ENCODE assay signal across 14 cellular contexts in genomic region chr14:19669151-19669601, GRCh38. TPM values are rescaled to one million over a fixed set of nuclear protein-coding genes. Genes with fewer than 3 reads are reported as not detected.
DNase-seq lines count a peak whose midpoint lies in the region; ATAC-seq, FAIRE-seq and TF ChIP-seq lines count a peak whose summit lies in the region.
"Not testable (repeated sequence)": the region's sequence is repeated elsewhere in the genome, so short reads cannot be mapped to it uniquely, and the experiment has no call there.
"Had no signal": no experiment of that assay in that cellular context is flagged by ENCODE, and none has a peak within 500 bp of the region (broad histone marks: within the 10 kb centered on the region; RNA-seq: fewer than 3 reads in every experiment).

No MANE protein-coding gene starts in this region.

- H2AFZ ChIP-seq in endothelial cell of umbilical vein (ENCODE audit: low read depth, low read length); osteoblast (ENCODE audit: low read length): not testable (repeated sequence)

- ATAC-seq in right lobe of liver = not testable (repeated sequence)

- H3K79me2 ChIP-seq in endothelial cell of umbilical vein (ENCODE audit: control insufficient read depth, insufficient read depth, low read length); osteoblast (ENCODE audit: insufficient read depth, low read length): not testable (repeated sequence)

- not testable (repeated sequence) for H3K27me3 Mint-ChIP-seq in type B pancreatic cell

- in situ Hi-C loops in GM13976 (cut with MboI; ENCODE audit: low sequenced_read_pairs, unreplicated experiment) = not testable (repeated sequence)

- not testable (repeated sequence) for BruUV-seq in endothelial cell of umbilical vein (replicated peaks; lab: Mats Ljungman, UMichigan)

- H3K4me2 ChIP-seq in endothelial cell of umbilical vein (ENCODE audit: insufficient read depth, low read length); osteoblast (ENCODE audit: insufficient read depth, low read length): not testable (repeated sequence)

- not testable (repeated sequence) for H3K4me3 ChIP-seq in endothelial cell of umbilical vein (replicated peaks in 1 of 3; ENCODE audit: insufficient read depth in 1 of 3, low read depth in 1 of 3, low read length in 3 of 3); left ventricle myocardium inferior; right lobe of liver; osteoblast (ENCODE audit: insufficient read depth, low read length)

- not testable (repeated sequence) for TF ChIP-seq CTCF in GM13976 (IDR thresholded peaks at IDR 0.05; ENCODE audit: borderline replicate concordance, control extremely low read depth, extremely low read depth, insufficient read depth, missing control alignments); endothelial cell of umbilical vein (IDR thresholded peaks at IDR 0.05; ENCODE audit: extremely low read depth in 1 of 2, insufficient read depth in 1 of 2, low read depth in 1 of 2, low read length in 2 of 2); left ventricle myocardium inferior (IDR thresholded peaks at IDR 0.05; ENCODE audit: borderline replicate concordance); right lobe of liver (IDR thresholded peaks at IDR 0.05); osteoblast (IDR thresholded peaks at IDR 0.05; ENCODE audit: extremely low read depth, low read depth, low read length); type B pancreatic cell (conservative IDR thresholded peaks at IDR 0.05)

- H3K9me3 Mint-ChIP-seq in type B pancreatic cell = peaks cover 12% of the 10 kb centered on the region

- not testable (repeated sequence) for H3K9ac ChIP-seq in endothelial cell of umbilical vein (replicated peaks; ENCODE audit: extremely low read depth, insufficient read depth, low read length)

- not testable (repeated sequence) for H3K27me3 ChIP-seq in endothelial cell of umbilical vein (ENCODE audit: control insufficient read depth in 2 of 2, insufficient read depth in 2 of 2, low read length in 2 of 2); left ventricle myocardium inferior (ENCODE audit: low read depth); right lobe of liver; osteoblast (ENCODE audit: insufficient read depth, low read length)

- WGBS in right lobe of liver (ENCODE audit: insufficient coverage, low coverage, low lambda C conversion rate, missing lambda C conversion rate) = 87% methylated on average over 18 of the region's 19 CpGs

- DNase-seq in AG20443 (ENCODE audit: low spot score) (peak; percentile 7), GM13976 (ENCODE audit: low spot score) (peak; percentile 9), endothelial cell of umbilical vein (ENCODE audit: low read depth, low spot score) (peak; percentile 0), left ventricle myocardium inferior (peak; percentile 15), right lobe of liver (peak in 2 of 3 donors; percentile 19 to 49), osteoblast (ENCODE audit: insufficient read length, low spot score, missing footprints) (peak; percentile 0), type B pancreatic cell (ENCODE audit: extremely low spot score, unreplicated experiment) (peak; percentile 76)
- DNase-seq in activated CD8-positive, alpha-beta memory T cell treated with anti-CD3 and anti-CD28 coated beads, Interleukin-2, amount 50 U/mL, for 4 hours = peak; percentile 16

- H3K36me3 Mint-ChIP-seq in type B pancreatic cell = not testable (repeated sequence)

- H3K9me3 ChIP-seq in endothelial cell of umbilical vein (replicated peaks; ENCODE audit: control insufficient read depth, insufficient read depth, low read length); right lobe of liver; osteoblast (ENCODE audit: low read depth, low read length): not testable (repeated sequence)
- H3K9me3 ChIP-seq in left ventricle myocardium inferior (replicated peaks) = peaks cover 38% of the 10 kb centered on the region

- not testable (repeated sequence) for TF ChIP-seq POLR2A in endothelial cell of umbilical vein (IDR thresholded peaks at IDR 0.05; ENCODE audit: low read depth, low read length); right lobe of liver (IDR thresholded peaks at IDR 0.05)

- not testable (repeated sequence) for H4K20me1 ChIP-seq in endothelial cell of umbilical vein (replicated peaks; ENCODE audit: control insufficient read depth, extremely low read depth, insufficient read depth, low read length); osteoblast (ENCODE audit: insufficient read depth, low read length)

- H3K4me1 Mint-ChIP-seq in type B pancreatic cell (ENCODE audit: unreplicated experiment) = not testable (repeated sequence)

- not testable (repeated sequence) for H3K4me3 Mint-ChIP-seq in type B pancreatic cell

- H3K36me3 ChIP-seq in endothelial cell of umbilical vein (ENCODE audit: control insufficient read depth in 2 of 2, extremely low read depth in 1 of 2, insufficient read depth in 2 of 2, low read length in 2 of 2); left ventricle myocardium inferior; right lobe of liver; osteoblast (ENCODE audit: insufficient read depth, low read length): not testable (repeated sequence)

- not testable (repeated sequence) for H3K9me1 ChIP-seq in endothelial cell of umbilical vein (replicated peaks; ENCODE audit: control insufficient read depth, extremely low read depth, insufficient read depth, low read length)

- POLR2A ChIA-PET in endothelial cell of umbilical vein (lab: Charles Lee) = not testable (repeated sequence)

- H3K27ac ChIP-seq in endothelial cell of umbilical vein (ENCODE audit: insufficient read depth, low read depth, low read length); left ventricle myocardium inferior (replicated peaks); right lobe of liver; osteoblast (ENCODE audit: low read depth, low read length): not testable (repeated sequence)

- H3K27ac Mint-ChIP-seq in type B pancreatic cell = not testable (repeated sequence)

- dilution Hi-C loops in endothelial cell of umbilical vein (cut with MboI; ENCODE audit: extremely low pct_ligation_motif_present, low sequenced_read_pairs) = not testable (repeated sequence)

- intact Hi-C loops in endothelial cell of umbilical vein (cut with micrococcal nuclease); left ventricle myocardium inferior (cut with micrococcal nuclease); right lobe of liver (cut with DNase I): not testable (repeated sequence)

- CTCF ChIA-PET in endothelial cell of umbilical vein (lab: Charles Lee) = not testable (repeated sequence)

- FAIRE-seq in endothelial cell of umbilical vein (lab: Jason Lieb, UNC) = not testable (repeated sequence)

- H3K4me1 ChIP-seq in endothelial cell of umbilical vein (ENCODE audit: control insufficient read depth, extremely low read depth, insufficient read depth, low read length); left ventricle myocardium inferior; right lobe of liver; osteoblast (ENCODE audit: insufficient read depth, low read length): not testable (repeated sequence)

RNA-seq across cellular contexts. Expression of gene OR11H2, which starts 44.5 kb away (rescaled TPM):
- total RNA-seq in endothelial cell of umbilical vein (not detected in 2 replicates), left ventricle myocardium inferior (not detected), right lobe of liver (not detected), osteoblast (0.29 TPM in 1 of 2 replicates, not detected in the other), type B pancreatic cell (ENCODE audit: low replicate concordance) (not detected in 2 replicates)
- not detected in 2 replicates for polyA plus RNA-seq in endothelial cell of umbilical vein
- polyA plus RNA-seq in endothelial cell of umbilical vein (2011; cell fraction: cytosol; rRNA removed) = not detected in 2 replicates
- polyA plus RNA-seq in endothelial cell of umbilical vein (2011; cell fraction: nucleus; rRNA removed) = not detected in 2 replicates
- not detected in 2 replicates for polyA plus RNA-seq in endothelial cell of umbilical vein (2012)
- not detected in 2 replicates for polyA minus RNA-seq in endothelial cell of umbilical vein
- not detected for polyA minus RNA-seq in endothelial cell of umbilical vein (2011; cell fraction: cytosol; rRNA and poly(A)+ RNA removed)
- not detected in 2 replicates for polyA minus RNA-seq in endothelial cell of umbilical vein (2011; cell fraction: nucleus; rRNA and poly(A)+ RNA removed)
- total RNA-seq: A172; CD4-positive, alpha-beta memory T cell; HepG2; HFFc6; HT1080; NCI-H460 had no signal
- polyA plus RNA-seq: CD4-positive, alpha-beta memory T cell; HepG2 had no signal

Comparison
In these comparisons a context has a peak if more than half of its experiments do, and no peak if none do; other contexts are left out.
1. DNase-seq: peak in every context shown above with its lines; median percentile 76 in type B pancreatic cell; 34 in right lobe of liver; 16 in activated CD8-positive, alpha-beta memory T cell treated with anti-CD3 and anti-CD28 coated beads, Interleukin-2, amount 50 U/mL, for 4 hours; 15 in left ventricle myocardium inferior; 9 in GM13976; 7 in AG20443; 0 in endothelial cell of umbilical vein; 0 in osteoblast.